ENCODE assay signal across 16 cellular contexts in the genomic region with DNA sequence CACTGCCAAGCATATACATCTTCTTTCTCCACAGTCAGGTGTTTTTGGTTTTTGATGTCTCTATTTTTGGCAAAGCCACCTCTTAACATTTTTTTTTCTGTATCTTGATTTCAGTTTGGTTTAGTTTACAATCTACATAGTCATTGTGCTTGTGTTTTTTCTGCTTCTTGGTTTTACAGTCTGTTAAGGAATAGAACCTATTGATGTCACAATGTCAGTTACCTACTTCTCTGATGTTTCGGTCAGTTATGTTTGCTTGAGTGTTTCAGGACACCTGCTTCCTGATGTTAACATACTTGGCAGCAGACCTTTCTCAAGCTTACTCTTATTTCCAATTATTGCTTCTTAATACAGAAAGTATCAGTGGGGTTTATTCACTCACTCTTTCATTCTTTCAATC.
A peak's percentile ranks its signal among the peaks of the same experiment; 100 is the strongest.
DNase-seq lines count a peak whose midpoint lies in the region; ATAC-seq and TF ChIP-seq lines count a peak whose summit lies in the region.
"Had no signal": no experiment of that assay in that cellular context is flagged by ENCODE, and none has a peak within 500 bp of the region (broad histone marks: within the 10 kb centered on the region; RNA-seq: fewer than 3 reads in every experiment).

No MANE protein-coding gene starts in this region.

- no peak overlapping the region for H2AFZ ChIP-seq in GM23338

- TF ChIP-seq POLR2A in GM18505 (IDR thresholded peaks at IDR 0.05; ENCODE audit: borderline replicate concordance, extremely low read depth, insufficient read depth, insufficient read length) = no peak

- DNase-seq in endothelial cell (ENCODE audit: low spot score) = no peak
- no peak for DNase-seq in mucosa of descending colon
- no peak for DNase-seq in SKM-1 treated with dmso at 0.1 percent for 144 hours (lab: John Stamatoyannopoulos, UW; ENCODE audit: unreplicated experiment)
- DNase-seq in GM23338 (ENCODE audit: low spot score) = no peak
- DNase-seq: activated CD4-positive, alpha-beta T cell treated with anti-CD3 and anti-CD28 coated beads for 48 hours; islet precursor cell; NCI-H187 treated with DMSO at 0.1 percent for 48 hours; NCI-H510A treated with DMSO at 0.1 percent for 48 hours had no signal

- H3K36me3 Mint-ChIP-seq in endothelial cell (ENCODE audit: low read depth, unreplicated experiment) (no peaks in the 10 kb centered on the region), GM23338 (ENCODE audit: low read depth) (no peaks in the 10 kb centered on the region)
- H3K36me3 Mint-ChIP-seq: activated naive CD4-positive, alpha-beta T cell treated with anti-CD3 and anti-CD28 coated beads, Interleukin-2, amount 50 U/mL, for 24 hours; brain; memory B cell had no signal

- no peaks in the 10 kb centered on the region for H3K4me1 ChIP-seq in mucosa of descending colon (ENCODE audit: low read depth)
- H3K4me1 ChIP-seq in GM23338 (ENCODE audit: insufficient read depth) = no peaks in the 10 kb centered on the region
- H3K4me1 ChIP-seq: right atrium auricular region had no signal

- no peaks in the 10 kb centered on the region for H3F3A ChIP-seq in GM23338 (replicated peaks; ENCODE audit: low read depth)

- ATAC-seq in GM18505 (IDR thresholded peaks at IDR 0.05; ENCODE audit: unreplicated experiment) = peak; percentile 63
- peak; percentile 57 for ATAC-seq in GM19467 (IDR thresholded peaks at IDR 0.05; ENCODE audit: unreplicated experiment)
- peak; percentile 82 for ATAC-seq in HG02870 (IDR thresholded peaks at IDR 0.05; ENCODE audit: unreplicated experiment)
- ATAC-seq in HG03521 (IDR thresholded peaks at IDR 0.05; ENCODE audit: unreplicated experiment) = peak; percentile 46
- ATAC-seq in mucosa of descending colon = no peak
- no peak for ATAC-seq in GM23338

- no peaks in the 10 kb centered on the region for H3K27me3 ChIP-seq in GM23338 (ENCODE audit: insufficient read depth)
- H3K27me3 ChIP-seq: right atrium auricular region had no signal

- H3K9me3 Mint-ChIP-seq in endothelial cell (ENCODE audit: unreplicated experiment) = no peaks in the 10 kb centered on the region
- no peaks in the 10 kb centered on the region for H3K9me3 Mint-ChIP-seq in GM23338
- H3K9me3 Mint-ChIP-seq: brain, memory B cell had no signal

- no peaks in the 10 kb centered on the region for H3K9me2 ChIP-seq in GM23338 (ENCODE audit: insufficient read depth)

- no peak for TF ChIP-seq CTCF in endothelial cell (IDR thresholded peaks at IDR 0.05; ENCODE audit: unreplicated experiment)
- no peak for TF ChIP-seq CTCF in mucosa of descending colon (IDR thresholded peaks at IDR 0.05)
- TF ChIP-seq CTCF in GM23338 (conservative IDR thresholded peaks at IDR 0.05; ENCODE audit: low read depth in 2 of 2) = no peak

- H3K4me1 Mint-ChIP-seq in endothelial cell (ENCODE audit: unreplicated experiment) (no peaks in the 10 kb centered on the region), GM23338 (no peaks in the 10 kb centered on the region)
- H3K4me1 Mint-ChIP-seq: activated naive CD4-positive, alpha-beta T cell treated with anti-CD3 and anti-CD28 coated beads, Interleukin-2, amount 50 U/mL, for 24 hours; brain; memory B cell had no signal

- no peak overlapping the region for H3K27ac Mint-ChIP-seq in endothelial cell (ENCODE audit: unreplicated experiment)
- H3K27ac Mint-ChIP-seq in GM23338 = no peak overlapping the region
- H3K27ac Mint-ChIP-seq: activated naive CD4-positive, alpha-beta T cell treated with anti-CD3 and anti-CD28 coated beads, Interleukin-2, amount 50 U/mL, for 24 hours; brain; memory B cell had no signal

- H3K27me3 Mint-ChIP-seq in endothelial cell (ENCODE audit: unreplicated experiment) (no peaks in the 10 kb centered on the region), GM23338 (ENCODE audit: insufficient read depth, low read depth, poor library complexity) (no peaks in the 10 kb centered on the region)
- H3K27me3 Mint-ChIP-seq: activated naive CD4-positive, alpha-beta T cell treated with anti-CD3 and anti-CD28 coated beads, Interleukin-2, amount 50 U/mL, for 24 hours; brain; memory B cell had no signal

- no peak overlapping the region for H3K4me3 Mint-ChIP-seq in endothelial cell (ENCODE audit: unreplicated experiment)
- H3K4me3 Mint-ChIP-seq in GM23338 = no peak overlapping the region
- H3K4me3 Mint-ChIP-seq: activated naive CD4-positive, alpha-beta T cell treated with anti-CD3 and anti-CD28 coated beads, Interleukin-2, amount 50 U/mL, for 24 hours; brain; memory B cell had no signal

- intact Hi-C loops in mucosa of descending colon (cut with DNase I, micrococcal nuclease) = no loop called here

- H4K20me1 ChIP-seq in GM23338 (replicated peaks; ENCODE audit: insufficient read depth) = no peaks in the 10 kb centered on the region

- H3K9me3 ChIP-seq in mucosa of descending colon = no peaks in the 10 kb centered on the region
- H3K9me3 ChIP-seq: right atrium auricular region had no signal

- H3K36me3 ChIP-seq in mucosa of descending colon (ENCODE audit: low read depth) = no peaks in the 10 kb centered on the region
- H3K36me3 ChIP-seq in GM23338 (ENCODE audit: insufficient read depth) = no peaks in the 10 kb centered on the region
- H3K36me3 ChIP-seq: right atrium auricular region had no signal

- H3K4me3 ChIP-seq in mucosa of descending colon = no peak overlapping the region
- no peak overlapping the region for H3K4me3 ChIP-seq in GM23338
- H3K4me3 ChIP-seq: right atrium auricular region had no signal

- no peak overlapping the region for H3K4me2 ChIP-seq in GM23338

- no peaks in the 10 kb centered on the region for H3K79me2 ChIP-seq in GM23338 (replicated peaks; ENCODE audit: insufficient read depth)

- H3K27ac ChIP-seq in GM23338 (ENCODE audit: low read depth) = no peak overlapping the region
- H3K27ac ChIP-seq: right atrium auricular region had no signal

TF ChIP-seq in GM23338, 12 proteins besides CTCF, POLR2A, EP300 and RAD21:
- TF ChIP-seq NANOG (IDR thresholded peaks at IDR 0.05; ENCODE audit: borderline replicate concordance) (no peak), CREB1 (CRISPR knock-in tag; IDR thresholded peaks at IDR 0.05; ENCODE audit: low read depth) (no peak), ZNF331 (CRISPR knock-in tag; IDR thresholded peaks at IDR 0.05; ENCODE audit: low read depth) (no peak), EZH2 (IDR thresholded peaks at IDR 0.05; ENCODE audit: low read depth, unreplicated experiment) (no peak), EZH2phosphoT487 (IDR thresholded peaks at IDR 0.05; ENCODE audit: unreplicated experiment) (no peak), ZNF114 (CRISPR knock-in tag; IDR thresholded peaks at IDR 0.05) (no peak), STAT1 (IDR thresholded peaks at IDR 0.05; ENCODE audit: unreplicated experiment) (no peak), POLR2AphosphoS5 (IDR thresholded peaks at IDR 0.05; ENCODE audit: low read depth) (no peak)
- TF ChIP-seq, protein P1, sequence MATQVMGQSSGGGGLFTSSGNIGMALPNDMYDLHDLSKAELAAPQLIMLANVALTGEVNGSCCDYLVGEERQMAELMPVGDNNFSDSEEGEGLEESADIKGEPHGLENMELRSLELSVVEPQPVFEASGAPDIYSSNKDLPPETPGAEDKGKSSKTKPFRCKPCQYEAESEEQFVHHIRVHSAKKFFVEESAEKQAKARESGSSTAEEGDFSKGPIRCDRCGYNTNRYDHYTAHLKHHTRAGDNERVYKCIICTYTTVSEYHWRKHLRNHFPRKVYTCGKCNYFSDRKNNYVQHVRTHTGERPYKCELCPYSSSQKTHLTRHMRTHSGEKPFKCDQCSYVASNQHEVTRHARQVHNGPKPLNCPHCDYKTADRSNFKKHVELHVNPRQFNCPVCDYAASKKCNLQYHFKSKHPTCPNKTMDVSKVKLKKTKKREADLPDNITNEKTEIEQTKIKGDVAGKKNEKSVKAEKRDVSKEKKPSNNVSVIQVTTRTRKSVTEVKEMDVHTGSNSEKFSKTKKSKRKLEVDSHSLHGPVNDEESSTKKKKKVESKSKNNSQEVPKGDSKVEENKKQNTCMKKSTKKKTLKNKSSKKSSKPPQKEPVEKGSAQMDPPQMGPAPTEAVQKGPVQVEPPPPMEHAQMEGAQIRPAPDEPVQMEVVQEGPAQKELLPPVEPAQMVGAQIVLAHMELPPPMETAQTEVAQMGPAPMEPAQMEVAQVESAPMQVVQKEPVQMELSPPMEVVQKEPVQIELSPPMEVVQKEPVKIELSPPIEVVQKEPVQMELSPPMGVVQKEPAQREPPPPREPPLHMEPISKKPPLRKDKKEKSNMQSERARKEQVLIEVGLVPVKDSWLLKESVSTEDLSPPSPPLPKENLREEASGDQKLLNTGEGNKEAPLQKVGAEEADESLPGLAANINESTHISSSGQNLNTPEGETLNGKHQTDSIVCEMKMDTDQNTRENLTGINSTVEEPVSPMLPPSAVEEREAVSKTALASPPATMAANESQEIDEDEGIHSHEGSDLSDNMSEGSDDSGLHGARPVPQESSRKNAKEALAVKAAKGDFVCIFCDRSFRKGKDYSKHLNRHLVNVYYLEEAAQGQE (IDR thresholded peaks at IDR 0.05; ENCODE audit: unreplicated experiment) = no peak
- TF ChIP-seq, protein P2, sequence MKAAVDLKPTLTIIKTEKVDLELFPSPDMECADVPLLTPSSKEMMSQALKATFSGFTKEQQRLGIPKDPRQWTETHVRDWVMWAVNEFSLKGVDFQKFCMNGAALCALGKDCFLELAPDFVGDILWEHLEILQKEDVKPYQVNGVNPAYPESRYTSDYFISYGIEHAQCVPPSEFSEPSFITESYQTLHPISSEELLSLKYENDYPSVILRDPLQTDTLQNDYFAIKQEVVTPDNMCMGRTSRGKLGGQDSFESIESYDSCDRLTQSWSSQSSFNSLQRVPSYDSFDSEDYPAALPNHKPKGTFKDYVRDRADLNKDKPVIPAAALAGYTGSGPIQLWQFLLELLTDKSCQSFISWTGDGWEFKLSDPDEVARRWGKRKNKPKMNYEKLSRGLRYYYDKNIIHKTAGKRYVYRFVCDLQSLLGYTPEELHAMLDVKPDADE (IDR thresholded peaks at IDR 0.05) = no peak
TF ChIP-seq in GM23338: peak in this region for 0.

Comparison
In these comparisons a context has a peak if more than half of its experiments do, and no peak if none do; other contexts are left out.
1. ATAC-seq: peak in GM18505 (single experiment), GM19467 (single experiment), HG02870 (single experiment) and HG03521 (single experiment); none in mucosa of descending colon (single experiment) and GM23338 (single experiment).